18 cellular contexts compared by ENCODE assay signal in genomic region chr17:21002309-21003006, GRCh38. TPM values are rescaled to one million over a fixed set of nuclear protein-coding genes. Genes with fewer than 3 reads are reported as not detected.
A peak's percentile ranks its signal among the peaks of the same experiment; 100 is the strongest.
DNase-seq lines count a peak whose midpoint lies in the region; ATAC-seq and TF ChIP-seq lines count a peak whose summit lies in the region.
"Had no signal": no experiment of that assay in that cellular context is flagged by ENCODE, and none has a peak within 500 bp of the region (broad histone marks: within the 10 kb centered on the region; RNA-seq: fewer than 3 reads in every experiment).

No MANE protein-coding gene starts in this region.

- H3K27ac ChIP-seq in C4-2B (peak overlapping the region; percentile 64), endodermal cell (ENCODE audit: low read depth, low read length) (no peak overlapping the region), osteoblast (ENCODE audit: low read depth, low read length) (peak overlapping the region; percentile 10)
- no peak overlapping the region for H3K27ac ChIP-seq in CD4-positive, alpha-beta T cell (ENCODE audit: low read depth, low read length)
- H3K27ac ChIP-seq: ovary, thoracic aorta had no signal

- no peak for ATAC-seq in CD4-positive, alpha-beta T cell (ENCODE audit: poor library complexity)

- 93 to 96% methylated on average over 20 to 26 of the region's 26 CpGs for whole genome bisulfite sequencing in endodermal cell (ENCODE audit: insufficient coverage in 1 of 2, insufficient read length in 1 of 2), 2 experiments

- H3K36me3 Mint-ChIP-seq in CD4-positive, alpha-beta T cell (ENCODE audit: low read depth) = peaks cover 86% of the 10 kb centered on the region
- H3K36me3 Mint-ChIP-seq in endodermal cell (ENCODE audit: low read depth) = peaks cover 83% of the 10 kb centered on the region
- peaks cover 93% of the 10 kb centered on the region for H3K36me3 Mint-ChIP-seq in MCF 10A (ENCODE audit: insufficient read depth, unreplicated experiment)
- H3K36me3 Mint-ChIP-seq in activated T-helper 2 cell treated with anti-CD3 and anti-CD28 coated beads, Interferon-gamma antibody, Interleukin-2, Interleukin-4, amounts not matched to agents 10 μg/mL and 5 μg/mL and 100 μg/mL, durations not matched to agents 14 hours and 24 hours and 36 hours (ENCODE audit: low read depth) = peaks cover 77% of the 10 kb centered on the region
- peaks cover 61% of the 10 kb centered on the region for H3K36me3 Mint-ChIP-seq in activated CD4-positive, alpha-beta memory T cell treated with anti-CD3 and anti-CD28 coated beads, Interleukin-2, amount 10 ng/mL, durations not matched to agents 7 days and 5 days (ENCODE audit: low read depth)

- DNase-seq in CD4-positive, alpha-beta T cell = no peak
- DNase-seq in endodermal cell (no peak), osteoblast (ENCODE audit: insufficient read length, low spot score, missing footprints) (no peak), MCF 10A (ENCODE audit: unreplicated experiment) (no peak), ecto neural progenitor cell (ENCODE audit: low spot score) (no peak)
- no peak for DNase-seq in activated T-helper 2 cell treated with anti-CD3 and anti-CD28 coated beads, Interferon-gamma antibody, Interleukin-2, Interleukin-4, amounts not matched to agents 10 μg/mL and 5 μg/mL and 100 μg/mL, durations not matched to agents 14 hours and 24 hours and 36 hours (ENCODE audit: low spot score)
- DNase-seq in activated CD4-positive, alpha-beta memory T cell treated with anti-CD3 and anti-CD28 coated beads, Interleukin-2, amount 10 ng/mL, durations not matched to agents 7 days and 5 days = no peak
- DNase-seq: activated CD8-positive, alpha-beta memory T cell treated with anti-CD3 and anti-CD28 coated beads for 24 hours; aorta; H7; NCI-H1694; NCI-H226; stimulated activated CD4-positive, alpha-beta T cell treated with anti-CD3 and anti-CD28 coated beads, Interleukin-4, amount 100 ng/mL, for 24 hours had no signal

- no peaks in the 10 kb centered on the region for H3K9me3 ChIP-seq in CD4-positive, alpha-beta T cell (ENCODE audit: control insufficient read depth, low read length)
- H3K9me3 ChIP-seq in endodermal cell (ENCODE audit: control insufficient read depth, low read length) (no peaks in the 10 kb centered on the region), osteoblast (ENCODE audit: low read depth, low read length) (no peaks in the 10 kb centered on the region)
- H3K9me3 ChIP-seq: mucosa of descending colon, ovary, thoracic aorta had no signal

- H3K9me3 Mint-ChIP-seq in CD4-positive, alpha-beta T cell = no peaks in the 10 kb centered on the region
- no peaks in the 10 kb centered on the region for H3K9me3 Mint-ChIP-seq in endodermal cell
- no peaks in the 10 kb centered on the region for H3K9me3 Mint-ChIP-seq in MCF 10A (ENCODE audit: unreplicated experiment)
- H3K9me3 Mint-ChIP-seq in activated T-helper 2 cell treated with anti-CD3 and anti-CD28 coated beads, Interferon-gamma antibody, Interleukin-2, Interleukin-4, amounts not matched to agents 10 μg/mL and 5 μg/mL and 100 μg/mL, durations not matched to agents 14 hours and 24 hours and 36 hours = no peaks in the 10 kb centered on the region
- H3K9me3 Mint-ChIP-seq in activated CD4-positive, alpha-beta memory T cell treated with anti-CD3 and anti-CD28 coated beads, Interleukin-2, amount 10 ng/mL, durations not matched to agents 7 days and 5 days = no peaks in the 10 kb centered on the region
- H3K9me3 Mint-ChIP-seq: activated T-helper 1 cell treated with anti-CD3 and anti-CD28 coated beads, Interleukin-12 subunit alpha, Interleukin-12 subunit beta, Interleukin-2, Interleukin-4 antibody, amounts not matched to agents 30 ng/mL and 10 ng/mL and 1 ng/mL, durations not matched to agents 14 hours and 24 hours and 36 hours had no signal

- H3K4me3 ChIP-seq in endodermal cell (ENCODE audit: low read length) (no peak overlapping the region), osteoblast (ENCODE audit: insufficient read depth, low read length) (no peak overlapping the region)
- H3K4me3 ChIP-seq: mucosa of descending colon, ovary, thoracic aorta had no signal

- TF ChIP-seq CTCF in C4-2B (conservative IDR thresholded peaks at IDR 0.05) = no peak
- no peak for TF ChIP-seq CTCF in CD4-positive, alpha-beta T cell (IDR thresholded peaks at IDR 0.05)
- TF ChIP-seq CTCF in endodermal cell (conservative IDR thresholded peaks at IDR 0.05) = no peak
- no peak for TF ChIP-seq CTCF in osteoblast (IDR thresholded peaks at IDR 0.05; ENCODE audit: extremely low read depth, low read depth, low read length)
- TF ChIP-seq CTCF in MCF 10A (IDR thresholded peaks at IDR 0.05; ENCODE audit: unreplicated experiment) = no peak

- peak overlapping the region; percentile 40 for H3K27ac Mint-ChIP-seq in CD4-positive, alpha-beta T cell
- peak overlapping the region; percentile 39 for H3K27ac Mint-ChIP-seq in endodermal cell
- H3K27ac Mint-ChIP-seq in MCF 10A (ENCODE audit: low read depth, unreplicated experiment) = no peak overlapping the region
- H3K27ac Mint-ChIP-seq in activated T-helper 2 cell treated with anti-CD3 and anti-CD28 coated beads, Interferon-gamma antibody, Interleukin-2, Interleukin-4, amounts not matched to agents 10 μg/mL and 5 μg/mL and 100 μg/mL, durations not matched to agents 14 hours and 24 hours and 36 hours = no peak overlapping the region
- H3K27ac Mint-ChIP-seq in activated CD4-positive, alpha-beta memory T cell treated with anti-CD3 and anti-CD28 coated beads, Interleukin-2, amount 10 ng/mL, durations not matched to agents 7 days and 5 days = no peak overlapping the region

- no peak overlapping the region for H3K4me2 ChIP-seq in osteoblast (ENCODE audit: insufficient read depth, low read length)

- H2AFZ ChIP-seq in osteoblast (ENCODE audit: low read length) = no peak overlapping the region

- no peaks in the 10 kb centered on the region for H3K27me3 ChIP-seq in CD4-positive, alpha-beta T cell (ENCODE audit: control insufficient read depth, insufficient read depth, low read length)
- no peaks in the 10 kb centered on the region for H3K27me3 ChIP-seq in endodermal cell (ENCODE audit: control insufficient read depth, insufficient read depth, low read length, poor library complexity, severe bottlenecking)
- no peaks in the 10 kb centered on the region for H3K27me3 ChIP-seq in osteoblast (ENCODE audit: insufficient read depth, low read length)
- H3K27me3 ChIP-seq: ovary had no signal

- POLR2A ChIA-PET in CD4-positive, alpha-beta T cell (lab: Charles Lee) = interaction anchor here (0.7 kb wide), 1 partner anchor 26 kb away, joined by 3 read pairs; no protein-coding TSS in a partner anchor
- POLR2A ChIA-PET in MCF 10A (lab: Yijun Ruan, JAX) = interaction anchor here (1.5 kb wide), 1 partner anchor 46 kb away, joined by 3 read pairs; no protein-coding TSS in a partner anchor
- POLR2A ChIA-PET in activated CD4-positive, alpha-beta memory T cell treated with anti-CD3 and anti-CD28 coated beads, Interleukin-2, amount 10 ng/mL, durations not matched to agents 7 days and 5 days (lab: Charles Lee) = no interaction called here

- H3K36me3 ChIP-seq in endodermal cell (ENCODE audit: control insufficient read depth, insufficient read depth, low read length) (peaks cover 92% of the 10 kb centered on the region), osteoblast (ENCODE audit: insufficient read depth, low read length) (peaks cover 77% of the 10 kb centered on the region)
- H3K36me3 ChIP-seq: ovary had no signal

- H3K27me3 Mint-ChIP-seq in CD4-positive, alpha-beta T cell = no peaks in the 10 kb centered on the region
- H3K27me3 Mint-ChIP-seq in endodermal cell (ENCODE audit: insufficient read depth) (no peaks in the 10 kb centered on the region), MCF 10A (ENCODE audit: insufficient read depth, unreplicated experiment) (no peaks in the 10 kb centered on the region)
- H3K27me3 Mint-ChIP-seq in activated T-helper 2 cell treated with anti-CD3 and anti-CD28 coated beads, Interferon-gamma antibody, Interleukin-2, Interleukin-4, amounts not matched to agents 10 μg/mL and 5 μg/mL and 100 μg/mL, durations not matched to agents 14 hours and 24 hours and 36 hours (ENCODE audit: low read depth) = no peaks in the 10 kb centered on the region
- H3K27me3 Mint-ChIP-seq in activated CD4-positive, alpha-beta memory T cell treated with anti-CD3 and anti-CD28 coated beads, Interleukin-2, amount 10 ng/mL, durations not matched to agents 7 days and 5 days = no peaks in the 10 kb centered on the region

- BruUV-seq in MCF 10A (replicated peaks; lab: Mats Ljungman, UMichigan) = no TSS peak

- H3K4me1 Mint-ChIP-seq in CD4-positive, alpha-beta T cell (ENCODE audit: low read depth) = peaks cover 22% of the 10 kb centered on the region
- H3K4me1 Mint-ChIP-seq in endodermal cell = peaks cover 3% of the 10 kb centered on the region
- H3K4me1 Mint-ChIP-seq in MCF 10A (ENCODE audit: insufficient read depth, unreplicated experiment) = no peaks in the 10 kb centered on the region
- H3K4me1 Mint-ChIP-seq in activated T-helper 2 cell treated with anti-CD3 and anti-CD28 coated beads, Interferon-gamma antibody, Interleukin-2, Interleukin-4, amounts not matched to agents 10 μg/mL and 5 μg/mL and 100 μg/mL, durations not matched to agents 14 hours and 24 hours and 36 hours (ENCODE audit: low read depth) = peaks cover 23% of the 10 kb centered on the region
- H3K4me1 Mint-ChIP-seq in activated CD4-positive, alpha-beta memory T cell treated with anti-CD3 and anti-CD28 coated beads, Interleukin-2, amount 10 ng/mL, durations not matched to agents 7 days and 5 days = peaks cover 31% of the 10 kb centered on the region

- CTCF ChIA-PET in CD4-positive, alpha-beta T cell (lab: Charles Lee) = no interaction called here
- CTCF ChIA-PET in MCF 10A (lab: Yijun Ruan, JAX) = interaction anchor here (1.0 to 1.4 kb wide), 2 partner anchors 9 to 14 kb away, joined by 3 to 8 read pairs; no protein-coding TSS in a partner anchor
- CTCF ChIA-PET in activated CD4-positive, alpha-beta memory T cell treated with anti-CD3 and anti-CD28 coated beads, Interleukin-2, amount 10 ng/mL, durations not matched to agents 7 days and 5 days (lab: Charles Lee) = interaction anchor here (1.3 to 1.9 kb wide), 2 partner anchors 9 to 41 kb away, joined by 4 to 5 read pairs; no protein-coding TSS in a partner anchor

- H3K9ac ChIP-seq in endodermal cell (ENCODE audit: extremely low read depth, low read length, poor library complexity, severe bottlenecking) = no peak overlapping the region

- peaks cover 76% of the 10 kb centered on the region for H3K79me2 ChIP-seq in osteoblast (ENCODE audit: insufficient read depth, low read length)

- no peak overlapping the region for H3K4me3 Mint-ChIP-seq in CD4-positive, alpha-beta T cell
- H3K4me3 Mint-ChIP-seq in endodermal cell (no peak overlapping the region), MCF 10A (ENCODE audit: unreplicated experiment) (no peak overlapping the region)
- H3K4me3 Mint-ChIP-seq in activated T-helper 2 cell treated with anti-CD3 and anti-CD28 coated beads, Interferon-gamma antibody, Interleukin-2, Interleukin-4, amounts not matched to agents 10 μg/mL and 5 μg/mL and 100 μg/mL, durations not matched to agents 14 hours and 24 hours and 36 hours (ENCODE audit: low read depth) = no peak overlapping the region
- H3K4me3 Mint-ChIP-seq in activated CD4-positive, alpha-beta memory T cell treated with anti-CD3 and anti-CD28 coated beads, Interleukin-2, amount 10 ng/mL, durations not matched to agents 7 days and 5 days = no peak overlapping the region

- H3K4me1 ChIP-seq in endodermal cell (ENCODE audit: control insufficient read depth, insufficient read depth, low read length) (peaks cover 14% of the 10 kb centered on the region), osteoblast (ENCODE audit: insufficient read depth, low read length) (peaks cover 37% of the 10 kb centered on the region)

- H4K20me1 ChIP-seq in osteoblast (ENCODE audit: insufficient read depth, low read length) = peaks cover 84% of the 10 kb centered on the region

- intact Hi-C loops in CD4-positive, alpha-beta T cell (cut with DNase I, micrococcal nuclease) = no loop called here
- intact Hi-C loops in MCF 10A (cut with micrococcal nuclease) = no loop called here
- intact Hi-C loops in activated T-helper 2 cell treated with anti-CD3 and anti-CD28 coated beads, Interferon-gamma antibody, Interleukin-2, Interleukin-4, amounts not matched to agents 10 μg/mL and 5 μg/mL and 100 μg/mL, durations not matched to agents 14 hours and 24 hours and 36 hours (cut with micrococcal nuclease) = no loop called here

RNA-seq across cellular contexts. Expression of gene USP22, which starts 40.4 kb away (rescaled TPM):
- total RNA-seq in CD4-positive, alpha-beta T cell = 100 to 1,000 TPM; 194 to 217 TPM
- total RNA-seq in endodermal cell (100 to 1,000 TPM; 379 to 396 TPM), osteoblast (271 and 293 TPM in 2 replicates), MCF 10A (2022) (146 and 157 TPM in 2 replicates)
- 222 TPM for polyA plus RNA-seq in endodermal cell (2013, experiment 1 of 2)
- polyA plus RNA-seq in endodermal cell (2013, experiment 2 of 2) = 219 TPM
- 147 and 167 TPM in 2 replicates for total RNA-seq in activated T-helper 2 cell treated with anti-CD3 and anti-CD28 coated beads, Interferon-gamma antibody, Interleukin-2, Interleukin-4, amounts not matched to agents 10 μg/mL and 5 μg/mL and 100 μg/mL, durations not matched to agents 14 hours and 24 hours and 36 hours
- 100 to 1,000 TPM; 149 to 156 TPM for total RNA-seq in activated CD4-positive, alpha-beta memory T cell treated with anti-CD3 and anti-CD28 coated beads, Interleukin-2, amount 10 ng/mL, durations not matched to agents 7 days and 5 days

Comparison
In these comparisons a context has a peak if more than half of its experiments do, and no peak if none do; other contexts are left out.
1. H3K27ac ChIP-seq: peak in C4-2B (single experiment) and osteoblast (single experiment); none in CD4-positive, alpha-beta T cell (single experiment) and endodermal cell (single experiment).
2. H3K27ac Mint-ChIP-seq: peak in CD4-positive, alpha-beta T cell (single experiment) and endodermal cell (single experiment); none in MCF 10A (single experiment), activated T-helper 2 cell treated with anti-CD3 and anti-CD28 coated beads, Interferon-gamma antibody, Interleukin-2, Interleukin-4, amounts not matched to agents 10 μg/mL and 5 μg/mL and 100 μg/mL, durations not matched to agents 14 hours and 24 hours and 36 hours (single experiment) and activated CD4-positive, alpha-beta memory T cell treated with anti-CD3 and anti-CD28 coated beads, Interleukin-2, amount 10 ng/mL, durations not matched to agents 7 days and 5 days (single experiment).